8 cellular contexts compared by ENCODE assay signal in genomic region chr6:112029045-112029822, GRCh38. TPM values are rescaled to one million over a fixed set of nuclear protein-coding genes. Genes with fewer than 3 reads are reported as not detected.
DNase-seq lines count a peak whose midpoint lies in the region; ATAC-seq and TF ChIP-seq lines count a peak whose summit lies in the region.

No MANE protein-coding gene starts in this region.

- in situ Hi-C loops in gastrocnemius medialis (cut with MboI; ENCODE audit: low sequenced_read_pairs in 4 of 4) = no loop called here

- H3K9me3 ChIP-seq in SK-N-MC (ENCODE audit: low read depth, low read length) (no peaks in the 10 kb centered on the region), gastrocnemius medialis (no peaks in the 10 kb centered on the region)

- intact Hi-C loops in activated naive CD4-positive, alpha-beta T cell treated with anti-CD3 and anti-CD28 coated beads for 36 hours (cut with micrococcal nuclease) = loop anchor here (1.0 to 5.0 kb wide), 6 partner anchors 19 to 1157 kb away; partner anchors contain the start of gene AMD1
- intact Hi-C loops in cardiac septum (cut with DNase I) (no loop called here), gastrocnemius medialis (cut with DNase I; ENCODE audit: low total_unique reads) (no loop called here)

- H3K4me3 ChIP-seq in SK-N-MC (no peak overlapping the region), gastrocnemius medialis (no peak overlapping the region)

- no peak overlapping the region for H3K9ac ChIP-seq in SK-N-MC (ENCODE audit: insufficient read length)

- no peaks in the 10 kb centered on the region for H3K27me3 Mint-ChIP-seq in activated naive CD4-positive, alpha-beta T cell treated with anti-CD3 and anti-CD28 coated beads for 36 hours (ENCODE audit: low read depth)

- H3K9me3 Mint-ChIP-seq in activated naive CD4-positive, alpha-beta T cell treated with anti-CD3 and anti-CD28 coated beads for 36 hours = peaks cover 6% of the 10 kb centered on the region

- H3K27me3 ChIP-seq in gastrocnemius medialis = no peaks in the 10 kb centered on the region

- ATAC-seq in gastrocnemius medialis = no peak

- H3K36me3 Mint-ChIP-seq in activated naive CD4-positive, alpha-beta T cell treated with anti-CD3 and anti-CD28 coated beads for 36 hours (ENCODE audit: low read depth) = peaks cover 9% of the 10 kb centered on the region

- CTCF ChIA-PET in activated naive CD4-positive, alpha-beta T cell treated with anti-CD3 and anti-CD28 coated beads for 36 hours (lab: Charles Lee) = interaction anchor here (0.8 to 4.3 kb wide), 20 partner anchors 9 to 861 kb away, joined by 3 to 71 read pairs (median 5); no protein-coding TSS in a partner anchor

- H3K27ac ChIP-seq in SK-N-MC (peak overlapping the region; percentile 49), gastrocnemius medialis (no peak overlapping the region)

- peak overlapping the region; percentile 90 for H3K27ac Mint-ChIP-seq in activated naive CD4-positive, alpha-beta T cell treated with anti-CD3 and anti-CD28 coated beads for 36 hours

- H3K36me3 ChIP-seq in SK-N-MC (ENCODE audit: insufficient read depth, low read length) (no peaks in the 10 kb centered on the region), gastrocnemius medialis (no peaks in the 10 kb centered on the region)

- TF ChIP-seq POLR2A in gastrocnemius medialis (IDR thresholded peaks at IDR 0.05) = no peak

- H3K4me3 Mint-ChIP-seq in activated naive CD4-positive, alpha-beta T cell treated with anti-CD3 and anti-CD28 coated beads for 36 hours = no peak overlapping the region

- H3K4me1 ChIP-seq in gastrocnemius medialis = peaks cover 0 to 2% of the 10 kb centered on the region in 2 donors

- H3K4me1 Mint-ChIP-seq in activated naive CD4-positive, alpha-beta T cell treated with anti-CD3 and anti-CD28 coated beads for 36 hours (ENCODE audit: low read depth) = peaks cover 81% of the 10 kb centered on the region

- DNase-seq in SIG-M5 treated with dmso at 0.1 percent for 504 hours (lab: John Stamatoyannopoulos, UW; ENCODE audit: unreplicated experiment) (peak; percentile 62), SIG-M5 (lab: John Stamatoyannopoulos, UW) (no peak), SK-N-MC (ENCODE audit: low read depth, low spot score) (peak; percentile 78), cardiac septum (ENCODE audit: low spot score) (peak; percentile 81), gastrocnemius medialis (no peak), occipital lobe (lab: John Stamatoyannopoulos, UW) (no peak)
- DNase-seq in activated naive CD4-positive, alpha-beta T cell treated with anti-CD3 and anti-CD28 coated beads for 36 hours = peak; percentile 91

- TF ChIP-seq CTCF in LNCAP (IDR thresholded peaks at IDR 0.05) (peak; percentile 87), gastrocnemius medialis (IDR thresholded peaks at IDR 0.05 in 4 of 5, conservative IDR thresholded peaks at IDR 0.05 in 1 of 5) (peak; percentile 21 to 57 (median 41))

RNA-seq across cellular contexts. Expression of gene CCN6, which starts 24.7 kb away (rescaled TPM):
- under 1 TPM in 1 of 2 experiments, not detected in 1; 0.21 TPM for total RNA-seq in activated naive CD4-positive, alpha-beta T cell treated with anti-CD3 and anti-CD28 coated beads for 36 hours
- total RNA-seq in cardiac septum = not detected
- not detected for total RNA-seq in gastrocnemius medialis
- total RNA-seq in occipital lobe = not detected

RNA-seq across cellular contexts. Expression of gene TUBE1, which starts 58.0 kb away (rescaled TPM):
- 10 to 100 TPM; 53.7 to 62.7 TPM for total RNA-seq in activated naive CD4-positive, alpha-beta T cell treated with anti-CD3 and anti-CD28 coated beads for 36 hours
- 21.6 TPM for total RNA-seq in cardiac septum
- 10 to 100 TPM in 2 of 4 donors, 1 to 10 TPM in 2; 6.1 to 14.7 (median 10.0) TPM for total RNA-seq in gastrocnemius medialis
- total RNA-seq in occipital lobe = 42.1 TPM

RNA-seq across cellular contexts. Expression of gene FAM229B, which starts 58.2 kb away (rescaled TPM):
- total RNA-seq in activated naive CD4-positive, alpha-beta T cell treated with anti-CD3 and anti-CD28 coated beads for 36 hours = 10 to 100 TPM in 1 of 2 experiments, 1 to 10 TPM in 1; 9.5 to 10.2 TPM
- total RNA-seq in cardiac septum (43.5 TPM), gastrocnemius medialis (1 to 10 TPM in 2 of 4 donors, under 1 TPM in 2; 0.58 to 3.9 (median 1.1) TPM), occipital lobe (22.5 TPM)

Comparison
In these comparisons a context has a peak if more than half of its experiments do, and no peak if none do; other contexts are left out.
1. DNase-seq: peak in SIG-M5 treated with dmso at 0.1 percent for 504 hours (single experiment), SK-N-MC (single experiment), activated naive CD4-positive, alpha-beta T cell treated with anti-CD3 and anti-CD28 coated beads for 36 hours (single experiment) and cardiac septum (single experiment); none in SIG-M5 (single experiment), gastrocnemius medialis (0 of 2) and occipital lobe (single experiment).